ENCODE assay signal across 2 cellular contexts in genomic region chr14:96227428-96227827, GRCh38.
TF ChIP-seq lines count a peak whose summit lies in the region.

No MANE protein-coding gene starts in this region.

TF ChIP-seq in HepG2, 621 proteins besides CTCF, POLR2A, EP300 and RAD21:
- TF ChIP-seq MNT (IDR thresholded peaks at IDR 0.05) (peak; percentile 100), ZNF44 (CRISPR knock-in tag; IDR thresholded peaks at IDR 0.05) (no peak), ZNF501 (CRISPR knock-in tag; IDR thresholded peaks at IDR 0.05) (no peak)
- TF ChIP-seq, protein P1, sequence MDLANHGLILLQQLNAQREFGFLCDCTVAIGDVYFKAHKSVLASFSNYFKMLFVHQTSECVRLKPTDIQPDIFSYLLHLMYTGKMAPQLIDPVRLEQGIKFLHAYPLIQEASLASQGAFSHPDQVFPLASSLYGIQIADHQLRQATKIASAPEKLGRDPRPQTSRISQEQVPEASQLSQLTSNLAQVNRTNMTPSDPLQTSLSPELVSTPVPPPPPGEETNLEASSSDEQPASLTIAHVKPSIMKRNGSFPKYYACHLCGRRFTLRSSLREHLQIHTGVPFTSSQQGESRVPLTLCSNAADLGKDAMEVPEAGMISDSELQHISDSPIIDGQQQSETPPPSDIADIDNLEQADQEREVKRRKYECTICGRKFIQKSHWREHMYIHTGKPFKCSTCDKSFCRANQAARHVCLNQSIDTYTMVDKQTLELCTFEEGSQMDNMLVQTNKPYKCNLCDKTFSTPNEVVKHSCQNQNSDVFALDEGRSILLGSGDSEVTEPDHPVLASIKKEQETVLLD (CRISPR knock-in tag; IDR thresholded peaks at IDR 0.05; ENCODE audit: low read depth) = no peak

TF ChIP-seq in endothelial cell of umbilical vein, 7 proteins besides CTCF, POLR2A, EP300 and RAD21:
- TF ChIP-seq, protein P2, sequence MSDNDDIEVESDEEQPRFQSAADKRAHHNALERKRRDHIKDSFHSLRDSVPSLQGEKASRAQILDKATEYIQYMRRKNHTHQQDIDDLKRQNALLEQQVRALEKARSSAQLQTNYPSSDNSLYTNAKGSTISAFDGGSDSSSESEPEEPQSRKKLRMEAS (IDR thresholded peaks at IDR 0.05; ENCODE audit: insufficient read depth, insufficient read length) = peak; percentile 10
- no peak for TF ChIP-seq FOS (IDR thresholded peaks at IDR 0.05; ENCODE audit: borderline replicate concordance, insufficient read depth, low read length)
